In genomic region chr2:207160115-207160514, GRCh38 we compare ENCODE assay signal across 19 cellular contexts. TPM values are rescaled to one million over a fixed set of nuclear protein-coding genes. Genes with fewer than 3 reads are reported as not detected.
DNase-seq lines count a peak whose midpoint lies in the region; ATAC-seq and TF ChIP-seq lines count a peak whose summit lies in the region.
"Had no signal": no experiment of that assay in that cellular context is flagged by ENCODE, and none has a peak within 500 bp of the region (broad histone marks: within the 10 kb centered on the region; RNA-seq: fewer than 3 reads in every experiment).

No MANE protein-coding gene starts in this region.

- in situ Hi-C loops in Panc1 (cut with HindIII; ENCODE audit: low pct_unique_long_range_greater_than_20kb, low sequenced_read_pairs): no loop called here

- ATAC-seq in Panc1 (no peak), GM21447 (IDR thresholded peaks at IDR 0.05; ENCODE audit: unreplicated experiment) (no peak)
- ATAC-seq: activated CD4-positive, alpha-beta T cell treated with anti-CD3 and anti-CD28 coated beads for 36 hours; effector memory CD8-positive, alpha-beta T cell; foreskin keratinocyte; naive thymus-derived CD4-positive, alpha-beta T cell; psoas muscle; stimulated activated naive CD8-positive, alpha-beta T cell treated with anti-CD3 and anti-CD28 coated beads, Interleukin-15, amount 100 ng/mL, for 72 hours had no signal

- H3K27ac ChIP-seq in ACC112 (ENCODE audit: low read depth, low read length) (no peak overlapping the region), Panc1 (ENCODE audit: low read length) (peak overlapping the region; percentile 23; the same call in 1 of the 2 replicates)
- H3K27ac ChIP-seq: foreskin keratinocyte, HL-60, psoas muscle had no signal

- H3K4me3 Mint-ChIP-seq in endothelial cell (ENCODE audit: unreplicated experiment) (peak overlapping the region; percentile 70), nephron (peak overlapping the region; percentile 14 to 69 (median 54))
- H3K4me3 Mint-ChIP-seq: activated CD4-positive, alpha-beta T cell treated with anti-CD3 and anti-CD28 coated beads for 36 hours; effector memory CD8-positive, alpha-beta T cell; stimulated activated naive CD8-positive, alpha-beta T cell treated with anti-CD3 and anti-CD28 coated beads, Interleukin-15, amount 100 ng/mL, for 72 hours; T-helper 2 cell treated with Interferon-gamma antibody and Interleukin-4, amounts not matched to agents 5 μg/mL and 100 μg/mL, for 36 hours had no signal

- H3K27me3 ChIP-seq in ACC112 (ENCODE audit: insufficient read depth, low read length): no peaks in the 10 kb centered on the region
- no peaks in the 10 kb centered on the region for H3K27me3 ChIP-seq in Panc1 (ENCODE audit: control insufficient read depth, insufficient read depth, low read length)
- H3K27me3 ChIP-seq: foreskin keratinocyte had no signal

- TF ChIP-seq CTCF in Panc1 (IDR thresholded peaks at IDR 0.05): no peak
- no peak for TF ChIP-seq CTCF in endothelial cell (IDR thresholded peaks at IDR 0.05; ENCODE audit: unreplicated experiment)
- TF ChIP-seq CTCF in nephron (IDR thresholded peaks at IDR 0.05; ENCODE audit: unreplicated experiment in 3 of 3): no peak

- H3K36me3 ChIP-seq in ACC112 (ENCODE audit: insufficient read depth, low read length): peaks cover 19% of the 10 kb centered on the region
- H3K36me3 ChIP-seq in Panc1 (ENCODE audit: control insufficient read depth, insufficient read depth, low read length): no peaks in the 10 kb centered on the region

- no TSS peak for BruUV-seq in Panc1 (replicated peaks; lab: Mats Ljungman, UMichigan)

- H3K27ac Mint-ChIP-seq in endothelial cell (ENCODE audit: unreplicated experiment) (peak overlapping the region; percentile 26), nephron (peak overlapping the region in 1 of 3 experiments; percentile 59)
- H3K27ac Mint-ChIP-seq: activated CD4-positive, alpha-beta T cell treated with anti-CD3 and anti-CD28 coated beads for 36 hours; effector memory CD8-positive, alpha-beta T cell; stimulated activated naive CD8-positive, alpha-beta T cell treated with anti-CD3 and anti-CD28 coated beads, Interleukin-15, amount 100 ng/mL, for 72 hours; T-helper 2 cell treated with Interferon-gamma antibody and Interleukin-4, amounts not matched to agents 5 μg/mL and 100 μg/mL, for 36 hours had no signal

- H3K4me1 ChIP-seq in ACC112 (ENCODE audit: control insufficient read depth, insufficient read depth, low read length, unreplicated experiment): peaks cover 77% of the 10 kb centered on the region
- H3K4me1 ChIP-seq in Panc1 (ENCODE audit: control insufficient read depth, insufficient read depth, low read length): peaks cover 41% of the 10 kb centered on the region

- H3K27me3 Mint-ChIP-seq in endothelial cell (ENCODE audit: unreplicated experiment): peaks cover 6% of the 10 kb centered on the region
- H3K27me3 Mint-ChIP-seq in nephron (ENCODE audit: low read depth): no peaks in the 10 kb centered on the region
- H3K27me3 Mint-ChIP-seq: activated CD4-positive, alpha-beta T cell treated with anti-CD3 and anti-CD28 coated beads for 36 hours; stimulated activated naive CD8-positive, alpha-beta T cell treated with anti-CD3 and anti-CD28 coated beads, Interleukin-15, amount 100 ng/mL, for 72 hours had no signal

- peaks cover 14% of the 10 kb centered on the region for H3K36me3 Mint-ChIP-seq in endothelial cell (ENCODE audit: low read depth, unreplicated experiment)
- peaks cover 4% of the 10 kb centered on the region for H3K36me3 Mint-ChIP-seq in nephron (ENCODE audit: low read depth)

- intact Hi-C loops in Panc1 (cut with micrococcal nuclease; ENCODE audit: unreplicated experiment): loop anchor here (5.0 to 10.0 kb wide), 2 partner anchors 317 to 355 kb away; no protein-coding TSS in a partner anchor

- peaks cover 86% of the 10 kb centered on the region for H3K4me1 Mint-ChIP-seq in endothelial cell (ENCODE audit: unreplicated experiment)
- H3K4me1 Mint-ChIP-seq in nephron: peaks cover 65% of the 10 kb centered on the region

- H3K79me2 ChIP-seq in ACC112 (ENCODE audit: control insufficient read depth, insufficient read depth, low read length, unreplicated experiment): peaks cover 99% of the 10 kb centered on the region

- no peak for DNase-seq in Panc1 (ENCODE audit: low read depth, low spot score)
- no peak for DNase-seq in endothelial cell (ENCODE audit: low spot score)
- DNase-seq in NCI-H2196 (lab: John Stamatoyannopoulos, UW; ENCODE audit: unreplicated experiment): no peak
- no peak for DNase-seq in NCI-H1436 (lab: John Stamatoyannopoulos, UW)
- DNase-seq in stimulated activated CD4-positive, alpha-beta T cell treated with anti-CD3 and anti-CD28 coated beads, Interleukin-1b, Interleukin-23, amount 100 ng/mL, for 48 hours: no peak
- DNase-seq: activated CD4-positive, alpha-beta T cell treated with anti-CD3 and anti-CD28 coated beads for 36 hours; activated naive CD4-positive, alpha-beta T cell treated with anti-CD3 and anti-CD28 coated beads, Interleukin-2, amount 50 U/mL, for 16 hours; effector memory CD8-positive, alpha-beta T cell; Karpas-422; naive thymus-derived CD4-positive, alpha-beta T cell; psoas muscle; SHP77; stimulated activated naive CD8-positive, alpha-beta T cell treated with anti-CD3 and anti-CD28 coated beads, Interleukin-15, amount 100 ng/mL, for 72 hours had no signal

- CTCF ChIA-PET in Panc1 (lab: Charles Lee): no interaction called here

- H3K9me3 ChIP-seq in Panc1 (ENCODE audit: control insufficient read depth, insufficient read depth, low read depth, low read length): no peaks in the 10 kb centered on the region
- H3K9me3 ChIP-seq: psoas muscle had no signal

- no peak overlapping the region for H2AFZ ChIP-seq in ACC112 (ENCODE audit: low read length, unreplicated experiment)

- H3K9me3 Mint-ChIP-seq in endothelial cell (ENCODE audit: unreplicated experiment): no peaks in the 10 kb centered on the region
- H3K9me3 Mint-ChIP-seq in nephron: no peaks in the 10 kb centered on the region
- H3K9me3 Mint-ChIP-seq: effector memory CD8-positive, alpha-beta T cell; naive thymus-derived CD4-positive, alpha-beta T cell; stimulated activated naive CD8-positive, alpha-beta T cell treated with anti-CD3 and anti-CD28 coated beads, Interleukin-15, amount 100 ng/mL, for 72 hours; T-helper 2 cell treated with Interferon-gamma antibody and Interleukin-4, amounts not matched to agents 5 μg/mL and 100 μg/mL, for 36 hours had no signal

- POLR2A ChIA-PET in Panc1 (lab: Charles Lee): no interaction called here

- H3K4me3 ChIP-seq in ACC112 (ENCODE audit: low read depth, low read length) (peak overlapping the region; percentile 88), Panc1 (ENCODE audit: low read depth in 2 of 2, low read length in 2 of 2) (no peak overlapping the region)
- H3K4me3 ChIP-seq: psoas muscle had no signal

RNA-seq across cellular contexts. Expression of gene KLF7, which starts 5.6 kb away (rescaled TPM):
- total RNA-seq in Panc1 (2021; ENCODE audit: unreplicated experiment): 17.1 TPM
- 9.4 TPM for polyA plus RNA-seq in Panc1 (2012; ENCODE audit: insufficient read length)
- 120 TPM for total RNA-seq in endothelial cell (ENCODE audit: unreplicated experiment)
